Comparison of ENCODE assay signal across 34 cellular contexts in the genomic region with DNA sequence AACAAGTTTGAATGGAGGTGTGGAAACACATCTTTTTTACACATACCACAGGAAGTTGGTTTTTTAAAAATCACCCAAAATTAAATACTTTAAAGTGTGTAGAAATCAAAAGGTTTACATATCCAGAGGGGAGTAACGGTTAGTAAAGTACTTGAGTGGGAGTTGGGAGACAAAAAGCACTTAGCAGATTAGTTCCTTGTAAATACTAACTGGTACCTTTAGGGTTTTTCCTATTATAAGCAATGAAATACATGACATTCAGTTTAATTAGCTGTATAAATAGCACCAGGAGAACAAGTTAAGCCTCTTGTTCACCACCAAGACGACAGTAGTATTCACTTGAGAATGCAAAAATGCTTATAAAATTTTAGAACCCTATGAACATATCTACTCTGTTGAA.
"Had no signal": no experiment of that assay in that cellular context is flagged by ENCODE, and none has a peak within 500 bp of the region (broad histone marks: within the 10 kb centered on the region; RNA-seq: fewer than 3 reads in every experiment).

No MANE protein-coding gene starts in this region.

- H3K9me3 ChIP-seq: MG63 had no signal

- H3K4me3 ChIP-seq: MG63 had no signal

- H3K9ac ChIP-seq: KMS-11 had no signal

- DNase-seq: Karpas-422, Kasumi-1, MG63, MM.1S, MV-4-11, NCI-H1048, NCI-H1092, NCI-H1092 treated with DMSO at 0.1 percent for 48 hours, NCI-H1105, NCI-H1105 treated with DMSO at 0.1 percent for 48 hours, NCI-H1417, NCI-H1417 treated with DMSO at 0.1 percent for 48 hours, NCI-H1436, NCI-H1436 treated with DMSO at 0.1 percent for 48 hours, NCI-H146, NCI-H1694, NCI-H1694 treated with DMSO at 0.1 percent for 48 hours, NCI-H187, NCI-H187 treated with DMSO at 0.1 percent for 48 hours, NCI-H1930, NCI-H2029, NCI-H2029 treated with DMSO at 0.1 percent for 48 hours, NCI-H2081, NCI-H2081 treated with DMSO at 0.1 percent for 48 hours, NCI-H2107, NCI-H2171, NCI-H2171 treated with DMSO at 0.1 percent for 48 hours, NCI-H2227 treated with DMSO at 0.1 percent for 48 hours, NCI-H226, NCI-H345, NCI-H446, NCI-H446 treated with DMSO at 0.1 percent for 48 hours, NCI-H510A had no signal

- H3K36me3 ChIP-seq: MG63 had no signal

- H3K27ac ChIP-seq: KMS-11 had no signal

- H3K4me2 ChIP-seq: KMS-11 had no signal
